ENCODE assay signal across 12 cellular contexts in genomic region chr14:99378782-99379214, GRCh38.
DNase-seq lines count a peak whose midpoint lies in the region; ATAC-seq lines count a peak whose summit lies in the region.
"Had no signal": no experiment of that assay in that cellular context is flagged by ENCODE, and none has a peak within 500 bp of the region (broad histone marks: within the 10 kb centered on the region; RNA-seq: fewer than 3 reads in every experiment).

No MANE protein-coding gene starts in this region.

- in situ Hi-C loops in ACHN (cut with HindIII; ENCODE audit: low pct_ligation_motif_present, low pct_unique_long_range_greater_than_20kb, low sequenced_read_pairs), result no loop called here

- H3K4me1 ChIP-seq in SJCRH30, result no peaks in the 10 kb centered on the region

- no peaks in the 10 kb centered on the region for H3K36me3 ChIP-seq in SJCRH30

- H3K9me3 ChIP-seq in SJCRH30 (replicated peaks), result no peaks in the 10 kb centered on the region

- H3K4me3 ChIP-seq in SJCRH30, result no peak overlapping the region

- ATAC-seq in HG02759 (IDR thresholded peaks at IDR 0.05; ENCODE audit: unreplicated experiment) (no peak), HG03460 (IDR thresholded peaks at IDR 0.05; ENCODE audit: unreplicated experiment) (no peak), HG03108 (IDR thresholded peaks at IDR 0.05; ENCODE audit: unreplicated experiment) (no peak)
- ATAC-seq: Panc1 had no signal

- DNase-seq in ACHN, result peak; percentile 34
- peak; percentile 47 for DNase-seq in HCEC 1CT
- DNase-seq in SJCRH30, result peak; percentile 64 to 67
- peak; percentile 78 for DNase-seq in islet precursor cell
- DNase-seq in effector CD4-positive, alpha-beta T cell, result no peak
- DNase-seq: activated B cell treated with CpG ODN at 0.5 μM for 24 hours; activated gamma-delta T cell treated with Interleukin-2 at 50 U/mL for 16 hours; CD4-positive, alpha-beta memory T cell had no signal

- no peaks in the 10 kb centered on the region for H3K27me3 ChIP-seq in SJCRH30

- H3K27ac ChIP-seq in SJCRH30, result no peak overlapping the region
